8 cellular contexts compared by ENCODE assay signal in the genomic region with DNA sequence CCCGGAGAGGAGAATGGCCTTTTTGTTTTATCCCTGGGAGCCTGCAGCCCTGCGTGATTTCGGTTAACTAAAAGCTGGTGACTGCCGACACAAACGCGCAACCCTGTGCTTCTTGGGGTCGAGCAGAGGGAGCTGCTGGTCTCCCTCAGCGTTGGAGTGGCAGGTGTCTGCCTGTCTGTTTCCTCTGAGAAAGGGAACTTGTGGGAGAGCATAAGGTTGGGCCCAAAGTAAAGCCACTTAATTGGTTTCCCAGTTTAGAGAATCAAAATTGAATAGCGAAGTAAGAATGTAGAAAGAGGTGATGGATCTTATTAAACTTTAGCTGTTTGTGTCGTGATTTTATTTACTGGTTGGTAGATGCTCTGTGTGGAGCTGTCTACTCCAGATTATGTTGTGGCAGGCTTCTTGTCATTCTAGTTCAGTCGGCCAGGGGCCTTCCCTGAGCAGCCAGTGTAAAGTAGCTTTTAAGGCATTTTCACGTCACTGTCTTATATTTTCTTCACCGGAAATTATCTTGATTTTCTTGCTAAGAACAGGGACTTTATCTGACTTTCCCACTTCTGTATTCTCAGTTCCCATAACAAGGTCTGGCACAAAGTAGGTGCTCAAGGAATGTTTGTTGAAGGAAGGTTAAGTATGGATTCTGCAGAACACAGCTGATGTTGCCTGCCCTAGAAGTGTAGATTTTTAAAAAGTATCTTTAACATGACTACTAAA. TPM values are rescaled to one million over a fixed set of nuclear protein-coding genes. Genes with fewer than 3 reads are reported as not detected.
DNase-seq lines count a peak whose midpoint lies in the region; ATAC-seq and TF ChIP-seq lines count a peak whose summit lies in the region.

No MANE protein-coding gene starts in this region.

- ATAC-seq in HG02798 (IDR thresholded peaks at IDR 0.05; ENCODE audit: poor library complexity, unreplicated experiment) (peak; percentile 1), SK-N-SH treated with all-trans-retinoic acid at 6 μM for 48 hours (peak; percentile 22)

- no peaks in the 10 kb centered on the region for H3K9me3 ChIP-seq in esophagus muscularis mucosa

- DNase-seq in NCI-H82 (lab: John Stamatoyannopoulos, UW) (peak; percentile 45), NCI-H82 treated with DMSO at 0.1 percent for 48 hours (lab: John Stamatoyannopoulos, UW; ENCODE audit: unreplicated experiment) (no peak), esophagus muscularis mucosa (ENCODE audit: extremely low spot score) (no peak), osteocyte (ENCODE audit: extremely low spot score, unreplicated experiment) (no peak), NCI-H1417 (lab: John Stamatoyannopoulos, UW) (no peak), GM13977 (ENCODE audit: low spot score) (no peak)

- peak overlapping the region; percentile 92 to 96 (median 95) for H3K27ac ChIP-seq in esophagus muscularis mucosa (replicated peaks in 1 of 4)

- intact Hi-C loops in esophagus muscularis mucosa (cut with DNase I), result loop anchor here (5.0 kb wide), 2 partner anchors 167 to 267 kb away; partner anchors contain the start of gene PHACTR2

- peaks cover 17% of the 10 kb centered on the region for H3K4me1 Mint-ChIP-seq in osteocyte (ENCODE audit: unreplicated experiment)

- H3K4me3 Mint-ChIP-seq in osteocyte (ENCODE audit: unreplicated experiment), result peak overlapping the region; percentile 91

- peaks cover 11 to 31% (median 22%) of the 10 kb centered on the region in 4 donors for H3K4me1 ChIP-seq in esophagus muscularis mucosa

- no peaks in the 10 kb centered on the region for H3K27me3 Mint-ChIP-seq in osteocyte (ENCODE audit: unreplicated experiment)

- in situ Hi-C loops in GM13977 (cut with MboI; ENCODE audit: low pct_unique_long_range_greater_than_20kb, low sequenced_read_pairs, unreplicated experiment), result no loop called here

- peak overlapping the region; percentile 73 to 86 (median 78) for H3K4me3 ChIP-seq in esophagus muscularis mucosa

- H3K27ac Mint-ChIP-seq in osteocyte (ENCODE audit: unreplicated experiment), result peak overlapping the region; percentile 99

- H3K36me3 Mint-ChIP-seq in osteocyte (ENCODE audit: unreplicated experiment), result peaks cover 21% of the 10 kb centered on the region

- 7% methylated on average over 12 of the region's 13 CpGs for WGBS in esophagus muscularis mucosa

- H3K9me3 Mint-ChIP-seq in osteocyte (ENCODE audit: unreplicated experiment), result no peaks in the 10 kb centered on the region

- no peak for TF ChIP-seq POLR2A in esophagus muscularis mucosa (IDR thresholded peaks at IDR 0.05; ENCODE audit: low read depth)

- peaks cover 33 to 46% (median 41%) of the 10 kb centered on the region in 4 donors for H3K36me3 ChIP-seq in esophagus muscularis mucosa

- H3K27me3 ChIP-seq in esophagus muscularis mucosa, result no peaks in the 10 kb centered on the region

- TF ChIP-seq CTCF in esophagus muscularis mucosa (IDR thresholded peaks at IDR 0.05) (no peak), osteocyte (IDR thresholded peaks at IDR 0.05) (no peak), GM13977 (IDR thresholded peaks at IDR 0.05; ENCODE audit: extremely low read depth, insufficient read depth, missing control alignments) (no peak)

- no peak for TF ChIP-seq EP300 in esophagus muscularis mucosa (IDR thresholded peaks at IDR 0.05)

TF ChIP-seq in SK-N-SH treated with all-trans-retinoic acid at 6 μM for 48 hours, 23 proteins besides CTCF, POLR2A, EP300 and RAD21:
- no peak for TF ChIP-seq ZFP3 (CRISPR knock-in tag; IDR thresholded peaks at IDR 0.05)
- TF ChIP-seq CSDC2 (CRISPR knock-in tag; IDR thresholded peaks at IDR 0.05), result no peak
- TF ChIP-seq TOX (CRISPR knock-in tag; IDR thresholded peaks at IDR 0.05; ENCODE audit: borderline replicate concordance), result no peak
- TF ChIP-seq POU6F1 (CRISPR knock-in tag; IDR thresholded peaks at IDR 0.05; ENCODE audit: borderline replicate concordance, low read depth), result no peak
- TF ChIP-seq SNAI2 (CRISPR knock-in tag; IDR thresholded peaks at IDR 0.05), result no peak
- no peak for TF ChIP-seq ZNF8 (CRISPR knock-in tag; IDR thresholded peaks at IDR 0.05)
- no peak for TF ChIP-seq ISL1 (CRISPR knock-in tag; IDR thresholded peaks at IDR 0.05)
- no peak for TF ChIP-seq ZC3H10 (CRISPR knock-in tag; IDR thresholded peaks at IDR 0.05)
- no peak for TF ChIP-seq RARB (CRISPR knock-in tag; IDR thresholded peaks at IDR 0.05)

RNA-seq across cellular contexts. Expression of gene LTV1, which starts 0.7 kb away (rescaled TPM):
- 10 to 100 TPM; 15.0 to 20.0 (median 18.0) TPM for total RNA-seq in esophagus muscularis mucosa
- total RNA-seq in osteocyte, result 20.3 and 22.1 TPM in 2 replicates

RNA-seq across cellular contexts. Expression of gene ZC2HC1B, which starts 20.4 kb away (rescaled TPM):
- total RNA-seq in esophagus muscularis mucosa (not detected), osteocyte (not detected in 2 replicates)
